In the genomic region with DNA sequence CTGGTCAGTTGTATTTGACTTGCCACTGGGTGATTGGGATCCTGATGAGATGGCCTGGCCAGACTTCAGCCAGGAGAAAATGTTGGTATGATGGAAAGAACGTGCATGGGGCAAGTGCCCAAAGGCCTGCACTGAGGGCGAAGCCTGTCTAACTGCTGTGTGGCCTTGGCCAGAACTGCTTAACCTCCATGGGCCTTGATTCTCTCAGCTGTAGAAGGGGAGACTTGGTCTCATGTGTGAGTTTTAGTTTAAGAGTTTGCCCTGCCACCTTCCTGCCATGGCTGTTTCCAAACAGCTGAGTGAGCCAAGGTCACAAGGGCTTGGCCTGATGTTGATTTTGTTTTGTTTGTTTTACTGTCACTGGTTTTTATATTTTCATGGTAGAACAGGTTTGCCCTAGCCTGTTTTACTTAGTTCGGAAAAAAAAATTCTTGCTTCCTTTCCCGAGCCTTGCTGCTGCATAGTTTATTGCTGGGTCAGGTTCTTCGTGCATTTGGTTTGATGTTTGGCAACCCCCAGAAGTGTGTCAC, we compare ENCODE assay signal across 1 cellular context.
TF ChIP-seq lines count a peak whose summit lies in the region.

No MANE protein-coding gene starts in this region.

TF ChIP-seq in HepG2, 621 proteins besides CTCF, POLR2A, EP300 and RAD21 (continued from another document and continues in another):
- TF ChIP-seq ZIK1 (CRISPR knock-in tag; IDR thresholded peaks at IDR 0.05; ENCODE audit: borderline replicate concordance, low read depth) (0 out of 2 replicates have a peak, but pooled peaks have one; percentile 29), SOX13 (IDR thresholded peaks at IDR 0.05) (no peak), SOX13 (CRISPR knock-in tag; conservative IDR thresholded peaks at IDR 0.05 in 1 of 2, IDR thresholded peaks at IDR 0.05 in 1 of 2) (peak; percentile 52 to 73; a peak in 3 of 4 replicates), FOXO1 (CRISPR knock-in tag; IDR thresholded peaks at IDR 0.05) (peak; percentile 79; the same call in 1 of the 2 replicates), SNRNP70 (IDR thresholded peaks at IDR 0.05; ENCODE audit: low read depth, low read length) (no peak), RELA (CRISPR knock-in tag; IDR thresholded peaks at IDR 0.05) (no peak), ZNF558 (CRISPR knock-in tag; IDR thresholded peaks at IDR 0.05; ENCODE audit: borderline replicate concordance) (no peak), ZFP37 (CRISPR knock-in tag; IDR thresholded peaks at IDR 0.05; ENCODE audit: borderline replicate concordance) (no peak), ZBTB20 (CRISPR knock-in tag; IDR thresholded peaks at IDR 0.05; ENCODE audit: borderline replicate concordance, low read depth) (0 out of 2 replicates have a peak, but pooled peaks have one; percentile 53), ZNF460 (CRISPR knock-in tag; IDR thresholded peaks at IDR 0.05; ENCODE audit: borderline replicate concordance) (no peak), ZNF225 (CRISPR knock-in tag; IDR thresholded peaks at IDR 0.05) (no peak), ZNF713 (CRISPR knock-in tag; IDR thresholded peaks at IDR 0.05) (0 out of 2 replicates have a peak, but pooled peaks have one; percentile 58), RARG (CRISPR knock-in tag; IDR thresholded peaks at IDR 0.05; ENCODE audit: low read depth) (peak; percentile 53; the same call in 1 of the 2 replicates), RNF2 (conservative IDR thresholded peaks at IDR 0.05; ENCODE audit: low read depth) (no peak), U2AF1 (optimal IDR thresholded peaks at IDR 0.05; ENCODE audit: low read depth, low read length) (no peak), HNRNPK (IDR thresholded peaks at IDR 0.05; ENCODE audit: low read depth, low read length, poor library complexity, severe bottlenecking) (no peak), HNF4A (CRISPR knock-in tag; IDR thresholded peaks at IDR 0.05) (peak; percentile 59; the same call in 1 of the 2 replicates), SIN3B (IDR thresholded peaks at IDR 0.05; ENCODE audit: low read length) (no peak), HHEX (CRISPR knock-in tag; IDR thresholded peaks at IDR 0.05) (no peak), ZNF17 (CRISPR knock-in tag; IDR thresholded peaks at IDR 0.05) (no peak), XBP1 (CRISPR knock-in tag; IDR thresholded peaks at IDR 0.05) (no peak), ZNF720 (CRISPR knock-in tag; IDR thresholded peaks at IDR 0.05) (no peak), SP5 (CRISPR knock-in tag; IDR thresholded peaks at IDR 0.05; ENCODE audit: borderline replicate concordance, low read depth) (no peak), KLF16 (CRISPR knock-in tag; IDR thresholded peaks at IDR 0.05) (peak in 1 of 2 experiments; percentile 76; a peak in 1 of 4 replicates), TBX3 (IDR thresholded peaks at IDR 0.05; ENCODE audit: borderline replicate concordance) (no peak)
- TF ChIP-seq, protein P1, sequence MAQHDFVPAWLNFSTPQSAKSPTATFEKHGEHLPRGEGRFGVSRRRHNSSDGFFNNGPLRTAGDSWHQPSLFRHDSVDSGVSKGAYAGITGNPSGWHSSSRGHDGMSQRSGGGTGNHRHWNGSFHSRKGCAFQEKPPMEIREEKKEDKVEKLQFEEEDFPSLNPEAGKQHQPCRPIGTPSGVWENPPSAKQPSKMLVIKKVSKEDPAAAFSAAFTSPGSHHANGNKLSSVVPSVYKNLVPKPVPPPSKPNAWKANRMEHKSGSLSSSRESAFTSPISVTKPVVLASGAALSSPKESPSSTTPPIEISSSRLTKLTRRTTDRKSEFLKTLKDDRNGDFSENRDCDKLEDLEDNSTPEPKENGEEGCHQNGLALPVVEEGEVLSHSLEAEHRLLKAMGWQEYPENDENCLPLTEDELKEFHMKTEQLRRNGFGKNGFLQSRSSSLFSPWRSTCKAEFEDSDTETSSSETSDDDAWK (CRISPR knock-in tag; IDR thresholded peaks at IDR 0.05), result no peak
- TF ChIP-seq, protein P2, sequence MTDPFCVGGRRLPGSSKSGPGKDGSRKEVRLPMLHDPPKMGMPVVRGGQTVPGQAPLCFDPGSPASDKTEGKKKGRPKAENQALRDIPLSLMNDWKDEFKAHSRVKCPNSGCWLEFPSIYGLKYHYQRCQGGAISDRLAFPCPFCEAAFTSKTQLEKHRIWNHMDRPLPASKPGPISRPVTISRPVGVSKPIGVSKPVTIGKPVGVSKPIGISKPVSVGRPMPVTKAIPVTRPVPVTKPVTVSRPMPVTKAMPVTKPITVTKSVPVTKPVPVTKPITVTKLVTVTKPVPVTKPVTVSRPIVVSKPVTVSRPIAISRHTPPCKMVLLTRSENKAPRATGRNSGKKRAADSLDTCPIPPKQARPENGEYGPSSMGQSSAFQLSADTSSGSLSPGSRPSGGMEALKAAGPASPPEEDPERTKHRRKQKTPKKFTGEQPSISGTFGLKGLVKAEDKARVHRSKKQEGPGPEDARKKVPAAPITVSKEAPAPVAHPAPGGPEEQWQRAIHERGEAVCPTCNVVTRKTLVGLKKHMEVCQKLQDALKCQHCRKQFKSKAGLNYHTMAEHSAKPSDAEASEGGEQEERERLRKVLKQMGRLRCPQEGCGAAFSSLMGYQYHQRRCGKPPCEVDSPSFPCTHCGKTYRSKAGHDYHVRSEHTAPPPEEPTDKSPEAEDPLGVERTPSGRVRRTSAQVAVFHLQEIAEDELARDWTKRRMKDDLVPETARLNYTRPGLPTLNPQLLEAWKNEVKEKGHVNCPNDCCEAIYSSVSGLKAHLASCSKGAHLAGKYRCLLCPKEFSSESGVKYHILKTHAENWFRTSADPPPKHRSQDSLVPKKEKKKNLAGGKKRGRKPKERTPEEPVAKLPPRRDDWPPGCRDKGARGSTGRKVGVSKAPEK (CRISPR knock-in tag; IDR thresholded peaks at IDR 0.05; ENCODE audit: borderline replicate concordance), result no peak
- TF ChIP-seq, protein P3, sequence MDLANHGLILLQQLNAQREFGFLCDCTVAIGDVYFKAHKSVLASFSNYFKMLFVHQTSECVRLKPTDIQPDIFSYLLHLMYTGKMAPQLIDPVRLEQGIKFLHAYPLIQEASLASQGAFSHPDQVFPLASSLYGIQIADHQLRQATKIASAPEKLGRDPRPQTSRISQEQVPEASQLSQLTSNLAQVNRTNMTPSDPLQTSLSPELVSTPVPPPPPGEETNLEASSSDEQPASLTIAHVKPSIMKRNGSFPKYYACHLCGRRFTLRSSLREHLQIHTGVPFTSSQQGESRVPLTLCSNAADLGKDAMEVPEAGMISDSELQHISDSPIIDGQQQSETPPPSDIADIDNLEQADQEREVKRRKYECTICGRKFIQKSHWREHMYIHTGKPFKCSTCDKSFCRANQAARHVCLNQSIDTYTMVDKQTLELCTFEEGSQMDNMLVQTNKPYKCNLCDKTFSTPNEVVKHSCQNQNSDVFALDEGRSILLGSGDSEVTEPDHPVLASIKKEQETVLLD (CRISPR knock-in tag; IDR thresholded peaks at IDR 0.05; ENCODE audit: low read depth), result no peak
- TF ChIP-seq, protein P4, sequence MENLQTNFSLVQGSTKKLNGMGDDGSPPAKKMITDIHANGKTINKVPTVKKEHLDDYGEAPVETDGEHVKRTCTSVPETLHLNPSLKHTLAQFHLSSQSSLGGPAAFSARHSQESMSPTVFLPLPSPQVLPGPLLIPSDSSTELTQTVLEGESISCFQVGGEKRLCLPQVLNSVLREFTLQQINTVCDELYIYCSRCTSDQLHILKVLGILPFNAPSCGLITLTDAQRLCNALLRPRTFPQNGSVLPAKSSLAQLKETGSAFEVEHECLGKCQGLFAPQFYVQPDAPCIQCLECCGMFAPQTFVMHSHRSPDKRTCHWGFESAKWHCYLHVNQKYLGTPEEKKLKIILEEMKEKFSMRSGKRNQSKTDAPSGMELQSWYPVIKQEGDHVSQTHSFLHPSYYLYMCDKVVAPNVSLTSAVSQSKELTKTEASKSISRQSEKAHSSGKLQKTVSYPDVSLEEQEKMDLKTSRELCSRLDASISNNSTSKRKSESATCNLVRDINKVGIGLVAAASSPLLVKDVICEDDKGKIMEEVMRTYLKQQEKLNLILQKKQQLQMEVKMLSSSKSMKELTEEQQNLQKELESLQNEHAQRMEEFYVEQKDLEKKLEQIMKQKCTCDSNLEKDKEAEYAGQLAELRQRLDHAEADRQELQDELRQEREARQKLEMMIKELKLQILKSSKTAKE (CRISPR knock-in tag; IDR thresholded peaks at IDR 0.05; ENCODE audit: borderline replicate concordance), result no peak
- TF ChIP-seq, protein P5, sequence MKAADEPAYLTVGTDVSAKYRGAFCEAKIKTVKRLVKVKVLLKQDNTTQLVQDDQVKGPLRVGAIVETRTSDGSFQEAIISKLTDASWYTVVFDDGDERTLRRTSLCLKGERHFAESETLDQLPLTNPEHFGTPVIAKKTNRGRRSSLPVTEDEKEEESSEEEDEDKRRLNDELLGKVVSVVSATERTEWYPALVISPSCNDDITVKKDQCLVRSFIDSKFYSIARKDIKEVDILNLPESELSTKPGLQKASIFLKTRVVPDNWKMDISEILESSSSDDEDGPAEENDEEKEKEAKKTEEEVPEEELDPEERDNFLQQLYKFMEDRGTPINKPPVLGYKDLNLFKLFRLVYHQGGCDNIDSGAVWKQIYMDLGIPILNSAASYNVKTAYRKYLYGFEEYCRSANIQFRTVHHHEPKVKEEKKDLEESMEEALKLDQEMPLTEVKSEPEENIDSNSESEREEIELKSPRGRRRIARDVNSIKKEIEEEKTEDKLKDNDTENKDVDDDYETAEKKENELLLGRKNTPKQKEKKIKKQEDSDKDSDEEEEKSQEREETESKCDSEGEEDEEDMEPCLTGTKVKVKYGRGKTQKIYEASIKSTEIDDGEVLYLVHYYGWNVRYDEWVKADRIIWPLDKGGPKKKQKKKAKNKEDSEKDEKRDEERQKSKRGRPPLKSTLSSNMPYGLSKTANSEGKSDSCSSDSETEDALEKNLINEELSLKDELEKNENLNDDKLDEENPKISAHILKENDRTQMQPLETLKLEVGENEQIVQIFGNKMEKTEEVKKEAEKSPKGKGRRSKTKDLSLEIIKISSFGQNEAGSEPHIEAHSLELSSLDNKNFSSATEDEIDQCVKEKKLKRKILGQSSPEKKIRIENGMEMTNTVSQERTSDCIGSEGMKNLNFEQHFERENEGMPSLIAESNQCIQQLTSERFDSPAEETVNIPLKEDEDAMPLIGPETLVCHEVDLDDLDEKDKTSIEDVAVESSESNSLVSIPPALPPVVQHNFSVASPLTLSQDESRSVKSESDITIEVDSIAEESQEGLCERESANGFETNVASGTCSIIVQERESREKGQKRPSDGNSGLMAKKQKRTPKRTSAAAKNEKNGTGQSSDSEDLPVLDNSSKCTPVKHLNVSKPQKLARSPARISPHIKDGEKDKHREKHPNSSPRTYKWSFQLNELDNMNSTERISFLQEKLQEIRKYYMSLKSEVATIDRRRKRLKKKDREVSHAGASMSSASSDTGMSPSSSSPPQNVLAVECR (CRISPR knock-in tag; IDR thresholded peaks at IDR 0.05; ENCODE audit: borderline replicate concordance), result peak; percentile 65; the same call in 1 of the 2 replicates
- TF ChIP-seq, protein P6, sequence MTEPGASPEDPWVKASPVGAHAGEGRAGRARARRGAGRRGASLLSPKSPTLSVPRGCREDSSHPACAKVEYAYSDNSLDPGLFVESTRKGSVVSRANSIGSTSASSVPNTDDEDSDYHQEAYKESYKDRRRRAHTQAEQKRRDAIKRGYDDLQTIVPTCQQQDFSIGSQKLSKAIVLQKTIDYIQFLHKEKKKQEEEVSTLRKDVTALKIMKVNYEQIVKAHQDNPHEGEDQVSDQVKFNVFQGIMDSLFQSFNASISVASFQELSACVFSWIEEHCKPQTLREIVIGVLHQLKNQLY (CRISPR knock-in tag; IDR thresholded peaks at IDR 0.05), result no peak
- TF ChIP-seq, protein P7, sequence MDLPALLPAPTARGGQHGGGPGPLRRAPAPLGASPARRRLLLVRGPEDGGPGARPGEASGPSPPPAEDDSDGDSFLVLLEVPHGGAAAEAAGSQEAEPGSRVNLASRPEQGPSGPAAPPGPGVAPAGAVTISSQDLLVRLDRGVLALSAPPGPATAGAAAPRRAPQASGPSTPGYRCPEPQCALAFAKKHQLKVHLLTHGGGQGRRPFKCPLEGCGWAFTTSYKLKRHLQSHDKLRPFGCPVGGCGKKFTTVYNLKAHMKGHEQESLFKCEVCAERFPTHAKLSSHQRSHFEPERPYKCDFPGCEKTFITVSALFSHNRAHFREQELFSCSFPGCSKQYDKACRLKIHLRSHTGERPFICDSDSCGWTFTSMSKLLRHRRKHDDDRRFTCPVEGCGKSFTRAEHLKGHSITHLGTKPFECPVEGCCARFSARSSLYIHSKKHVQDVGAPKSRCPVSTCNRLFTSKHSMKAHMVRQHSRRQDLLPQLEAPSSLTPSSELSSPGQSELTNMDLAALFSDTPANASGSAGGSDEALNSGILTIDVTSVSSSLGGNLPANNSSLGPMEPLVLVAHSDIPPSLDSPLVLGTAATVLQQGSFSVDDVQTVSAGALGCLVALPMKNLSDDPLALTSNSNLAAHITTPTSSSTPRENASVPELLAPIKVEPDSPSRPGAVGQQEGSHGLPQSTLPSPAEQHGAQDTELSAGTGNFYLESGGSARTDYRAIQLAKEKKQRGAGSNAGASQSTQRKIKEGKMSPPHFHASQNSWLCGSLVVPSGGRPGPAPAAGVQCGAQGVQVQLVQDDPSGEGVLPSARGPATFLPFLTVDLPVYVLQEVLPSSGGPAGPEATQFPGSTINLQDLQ (CRISPR knock-in tag; IDR thresholded peaks at IDR 0.05), result no peak
- TF ChIP-seq, protein P8, sequence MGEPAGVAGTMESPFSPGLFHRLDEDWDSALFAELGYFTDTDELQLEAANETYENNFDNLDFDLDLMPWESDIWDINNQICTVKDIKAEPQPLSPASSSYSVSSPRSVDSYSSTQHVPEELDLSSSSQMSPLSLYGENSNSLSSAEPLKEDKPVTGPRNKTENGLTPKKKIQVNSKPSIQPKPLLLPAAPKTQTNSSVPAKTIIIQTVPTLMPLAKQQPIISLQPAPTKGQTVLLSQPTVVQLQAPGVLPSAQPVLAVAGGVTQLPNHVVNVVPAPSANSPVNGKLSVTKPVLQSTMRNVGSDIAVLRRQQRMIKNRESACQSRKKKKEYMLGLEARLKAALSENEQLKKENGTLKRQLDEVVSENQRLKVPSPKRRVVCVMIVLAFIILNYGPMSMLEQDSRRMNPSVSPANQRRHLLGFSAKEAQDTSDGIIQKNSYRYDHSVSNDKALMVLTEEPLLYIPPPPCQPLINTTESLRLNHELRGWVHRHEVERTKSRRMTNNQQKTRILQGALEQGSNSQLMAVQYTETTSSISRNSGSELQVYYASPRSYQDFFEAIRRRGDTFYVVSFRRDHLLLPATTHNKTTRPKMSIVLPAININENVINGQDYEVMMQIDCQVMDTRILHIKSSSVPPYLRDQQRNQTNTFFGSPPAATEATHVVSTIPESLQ (CRISPR knock-in tag; conservative IDR thresholded peaks at IDR 0.05), result no peak
- TF ChIP-seq, protein P9, sequence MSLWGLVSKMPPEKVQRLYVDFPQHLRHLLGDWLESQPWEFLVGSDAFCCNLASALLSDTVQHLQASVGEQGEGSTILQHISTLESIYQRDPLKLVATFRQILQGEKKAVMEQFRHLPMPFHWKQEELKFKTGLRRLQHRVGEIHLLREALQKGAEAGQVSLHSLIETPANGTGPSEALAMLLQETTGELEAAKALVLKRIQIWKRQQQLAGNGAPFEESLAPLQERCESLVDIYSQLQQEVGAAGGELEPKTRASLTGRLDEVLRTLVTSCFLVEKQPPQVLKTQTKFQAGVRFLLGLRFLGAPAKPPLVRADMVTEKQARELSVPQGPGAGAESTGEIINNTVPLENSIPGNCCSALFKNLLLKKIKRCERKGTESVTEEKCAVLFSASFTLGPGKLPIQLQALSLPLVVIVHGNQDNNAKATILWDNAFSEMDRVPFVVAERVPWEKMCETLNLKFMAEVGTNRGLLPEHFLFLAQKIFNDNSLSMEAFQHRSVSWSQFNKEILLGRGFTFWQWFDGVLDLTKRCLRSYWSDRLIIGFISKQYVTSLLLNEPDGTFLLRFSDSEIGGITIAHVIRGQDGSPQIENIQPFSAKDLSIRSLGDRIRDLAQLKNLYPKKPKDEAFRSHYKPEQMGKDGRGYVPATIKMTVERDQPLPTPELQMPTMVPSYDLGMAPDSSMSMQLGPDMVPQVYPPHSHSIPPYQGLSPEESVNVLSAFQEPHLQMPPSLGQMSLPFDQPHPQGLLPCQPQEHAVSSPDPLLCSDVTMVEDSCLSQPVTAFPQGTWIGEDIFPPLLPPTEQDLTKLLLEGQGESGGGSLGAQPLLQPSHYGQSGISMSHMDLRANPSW (CRISPR knock-in tag; IDR thresholded peaks at IDR 0.05; ENCODE audit: borderline replicate concordance), result no peak
